In genomic region chr20:38880952-38881735, GRCh38 we compare ENCODE assay signal across 11 cellular contexts. TPM values are rescaled to one million over a fixed set of nuclear protein-coding genes. Genes with fewer than 3 reads are reported as not detected.
A peak's percentile ranks its signal among the peaks of the same experiment; 100 is the strongest.
DNase-seq lines count a peak whose midpoint lies in the region; ATAC-seq and TF ChIP-seq lines count a peak whose summit lies in the region.
"Had no signal": no experiment of that assay in that cellular context is flagged by ENCODE, and none has a peak within 500 bp of the region (broad histone marks: within the 10 kb centered on the region; RNA-seq: fewer than 3 reads in every experiment).

No MANE protein-coding gene starts in this region.

- H3K9me2 ChIP-seq in HCT116 (ENCODE audit: insufficient read depth): no peaks in the 10 kb centered on the region

- POLR2A ChIA-PET in HCT116 (lab: Charles Lee): no interaction called here
- POLR2A ChIA-PET in activated CD4-positive, alpha-beta memory T cell treated with anti-CD3 and anti-CD28 coated beads for 36 hours (lab: Charles Lee): no interaction called here

- H3K27me3 ChIP-seq in HCT116 (ENCODE audit: insufficient read depth, low read length): peaks cover 4% of the 10 kb centered on the region; the same call in 1 of the 2 replicates

- peak overlapping the region; percentile 74 for H3K27ac Mint-ChIP-seq in activated CD4-positive, alpha-beta memory T cell treated with anti-CD3 and anti-CD28 coated beads for 36 hours
- H3K27ac Mint-ChIP-seq in natural killer cell: peak overlapping the region; percentile 87 to 94
- no peak overlapping the region for H3K27ac Mint-ChIP-seq in nephron progenitor cell

- no peaks in the 10 kb centered on the region for H3K9me3 ChIP-seq in HCT116 (ENCODE audit: control insufficient read depth in 1 of 2, insufficient read depth in 1 of 2, low read depth in 1 of 2, low read length in 2 of 2)

- H3K4me1 ChIP-seq in HCT116 (ENCODE audit: control insufficient read depth in 1 of 2, insufficient read depth in 2 of 2, low read length in 2 of 2): peaks cover 2 to 6% of the 10 kb centered on the region in 2 experiments; a peak in 2 of 4 replicates

- BruUV-seq in HCT116 (replicated peaks; lab: Mats Ljungman, UMichigan): no TSS peak

- H3K4me2 ChIP-seq in HCT116 (ENCODE audit: low read length): no peak overlapping the region; the same call in 1 of the 2 replicates

- peak; percentile 61 for ATAC-seq in HCT116
- no peak for ATAC-seq in natural killer cell
- no peak for ATAC-seq in HG02840 (IDR thresholded peaks at IDR 0.05; ENCODE audit: low FRiP score, unreplicated experiment)

- H3K36me3 ChIP-seq in HCT116 (ENCODE audit: control insufficient read depth in 1 of 2, insufficient read depth in 2 of 2, low read length in 2 of 2): no peaks in the 10 kb centered on the region

- DNase-seq in EH (ENCODE audit: low read depth) (peak; percentile 3), HCT116 (ENCODE audit: low read depth, low spot score) (no peak), natural killer cell (no peak), kidney glomerular epithelial cell (lab: John Stamatoyannopoulos, UW) (no peak), nephron progenitor cell (no peak)
- DNase-seq in activated CD4-positive, alpha-beta memory T cell treated with anti-CD3 and anti-CD28 coated beads for 36 hours: no peak
- DNase-seq: DMS79; effector CD4-positive, alpha-beta T cell; NCI-H1694 had no signal

- RAD21 ChIA-PET in HCT116 (lab: Charles Lee; ENCODE audit: low non-redundant PET in 1 of 2, low total read pairs in 2 of 2, uncharacterized antibody in 2 of 2, unreplicated experiment in 2 of 2): no interaction called here

- H2AFZ ChIP-seq in HCT116 (ENCODE audit: low read depth, low read length, poor library complexity, severe bottlenecking): no peak overlapping the region

- H3K9ac ChIP-seq in HCT116 (ENCODE audit: low read length): no peak overlapping the region

- TF ChIP-seq CTCF in HCT116 (IDR thresholded peaks at IDR 0.05 in 2 of 3, conservative IDR thresholded peaks at IDR 0.05 in 1 of 3; ENCODE audit: borderline replicate concordance in 1 of 3, insufficient read depth in 1 of 3, low read depth in 2 of 3, low read length in 2 of 3): no peak
- TF ChIP-seq CTCF in natural killer cell (IDR thresholded peaks at IDR 0.05): no peak
- no peak for TF ChIP-seq CTCF in nephron progenitor cell (IDR thresholded peaks at IDR 0.05)

- no peak for TF ChIP-seq RAD21 in HCT116 (IDR thresholded peaks at IDR 0.05; ENCODE audit: low read depth)

- CTCF ChIA-PET in HCT116 (lab: Charles Lee): no interaction called here
- CTCF ChIA-PET in activated CD4-positive, alpha-beta memory T cell treated with anti-CD3 and anti-CD28 coated beads for 36 hours (lab: Charles Lee): interaction anchor here (0.8 to 3.1 kb wide), 2 partner anchors 12 kb away, joined by 3 to 19 read pairs; no protein-coding TSS in a partner anchor

- no peak for TF ChIP-seq POLR2A in HCT116 (IDR thresholded peaks at IDR 0.05; ENCODE audit: borderline replicate concordance, extremely low read depth, insufficient read depth, insufficient read length)

- H4K20me1 ChIP-seq in HCT116 (ENCODE audit: insufficient read depth): no peaks in the 10 kb centered on the region

- H3K4me3 Mint-ChIP-seq in activated CD4-positive, alpha-beta memory T cell treated with anti-CD3 and anti-CD28 coated beads for 36 hours: no peak overlapping the region
- H3K4me3 Mint-ChIP-seq in natural killer cell (peak overlapping the region; percentile 17), nephron progenitor cell (no peak overlapping the region)

- H3K27ac ChIP-seq in HCT116 (ENCODE audit: low read depth, low read length): no peak overlapping the region
- H3K27ac ChIP-seq: RWPE1 had no signal

- intact Hi-C loops in HCT116 (cut with micrococcal nuclease): no loop called here
- intact Hi-C loops in activated CD4-positive, alpha-beta memory T cell treated with anti-CD3 and anti-CD28 coated beads for 36 hours (cut with micrococcal nuclease): no loop called here
- intact Hi-C loops in natural killer cell (cut with micrococcal nuclease): no loop called here

- H3K36me3 Mint-ChIP-seq in activated CD4-positive, alpha-beta memory T cell treated with anti-CD3 and anti-CD28 coated beads for 36 hours: peaks cover 17% of the 10 kb centered on the region
- H3K36me3 Mint-ChIP-seq in natural killer cell: no peaks in the 10 kb centered on the region
- H3K36me3 Mint-ChIP-seq in nephron progenitor cell (ENCODE audit: low read depth): no peaks in the 10 kb centered on the region

- H3K27me3 Mint-ChIP-seq in activated CD4-positive, alpha-beta memory T cell treated with anti-CD3 and anti-CD28 coated beads for 36 hours: no peaks in the 10 kb centered on the region
- H3K27me3 Mint-ChIP-seq in natural killer cell (ENCODE audit: low read depth in 2 of 2): no peaks in the 10 kb centered on the region
- peaks cover 73% of the 10 kb centered on the region for H3K27me3 Mint-ChIP-seq in nephron progenitor cell (ENCODE audit: low read depth, poor library complexity)

- no peak overlapping the region for H3K4me3 ChIP-seq in HCT116 (replicated peaks in 1 of 2; ENCODE audit: low read depth in 1 of 2, low read length in 2 of 2)

- no peaks in the 10 kb centered on the region for H3K9me3 Mint-ChIP-seq in activated CD4-positive, alpha-beta memory T cell treated with anti-CD3 and anti-CD28 coated beads for 36 hours
- no peaks in the 10 kb centered on the region for H3K9me3 Mint-ChIP-seq in natural killer cell
- no peaks in the 10 kb centered on the region for H3K9me3 Mint-ChIP-seq in nephron progenitor cell

- no peaks in the 10 kb centered on the region for H3K79me2 ChIP-seq in HCT116 (ENCODE audit: insufficient read depth, low read length)

- H3K4me1 Mint-ChIP-seq in activated CD4-positive, alpha-beta memory T cell treated with anti-CD3 and anti-CD28 coated beads for 36 hours (ENCODE audit: low read depth): peaks cover 67% of the 10 kb centered on the region
- H3K4me1 Mint-ChIP-seq in natural killer cell: peaks cover 73 to 75% of the 10 kb centered on the region in 2 donors
- H3K4me1 Mint-ChIP-seq in nephron progenitor cell: no peaks in the 10 kb centered on the region

TF ChIP-seq in HCT116, 20 proteins besides CTCF, POLR2A, EP300 and RAD21:
- TF ChIP-seq EZH2phosphoT487 (IDR thresholded peaks at IDR 0.05; ENCODE audit: borderline replicate concordance) (no peak), SIN3A (IDR thresholded peaks at IDR 0.05; ENCODE audit: low read depth) (no peak), SP1 (IDR thresholded peaks at IDR 0.05; ENCODE audit: low read depth) (no peak), JUND (IDR thresholded peaks at IDR 0.05) (no peak), EGR1 (IDR thresholded peaks at IDR 0.05; ENCODE audit: low read depth) (no peak), ATF3 (IDR thresholded peaks at IDR 0.05) (no peak), YY1 (IDR thresholded peaks at IDR 0.05; ENCODE audit: extremely low read depth, insufficient replicate concordance, low read depth, low read length) (no peak), MAX (IDR thresholded peaks at IDR 0.05) (no peak), REST (IDR thresholded peaks at IDR 0.05; ENCODE audit: low read depth) (no peak), ZFX (IDR thresholded peaks at IDR 0.05) (no peak), CBX3 (IDR thresholded peaks at IDR 0.05; ENCODE audit: low read depth) (no peak)

RNA-seq across cellular contexts. Expression of gene FAM83D, which starts 45.1 kb away (rescaled TPM):
- total RNA-seq in HCT116 (2021; ENCODE audit: unreplicated experiment): 51.1 TPM
- polyA plus RNA-seq in HCT116 (2012): 46.7 and 56.9 TPM in 2 replicates
- total RNA-seq in activated CD4-positive, alpha-beta memory T cell treated with anti-CD3 and anti-CD28 coated beads for 36 hours: 10 to 100 TPM; 11.1 to 11.2 TPM
- total RNA-seq in natural killer cell: 1 to 10 TPM; 1.1 to 2.7 (median 2.1) TPM
